Comparison of ENCODE assay signal across 11 cellular contexts in genomic region chr6:155186052-155186658, GRCh38.
DNase-seq lines count a peak whose midpoint lies in the region; ATAC-seq and TF ChIP-seq lines count a peak whose summit lies in the region.
"Had no signal": no experiment of that assay in that cellular context is flagged by ENCODE, and none has a peak within 500 bp of the region (broad histone marks: within the 10 kb centered on the region; RNA-seq: fewer than 3 reads in every experiment).

No MANE protein-coding gene starts in this region.

- H3K27me3 ChIP-seq in suprapubic skin = no peaks in the 10 kb centered on the region
- H3K27me3 ChIP-seq: ascending aorta had no signal

- H3K36me3 ChIP-seq in suprapubic skin = no peaks in the 10 kb centered on the region
- H3K36me3 ChIP-seq: ascending aorta, left ventricle myocardium inferior had no signal

- H3K9me3 ChIP-seq in suprapubic skin = no peaks in the 10 kb centered on the region
- H3K9me3 ChIP-seq: ascending aorta, left ventricle myocardium inferior had no signal

- WGBS in suprapubic skin = 63% methylated on average over 6 of the region's 6 CpGs

- H3K4me3 ChIP-seq in suprapubic skin = no peak overlapping the region
- H3K4me3 ChIP-seq: ascending aorta, left ventricle myocardium inferior had no signal

- TF ChIP-seq EP300 in suprapubic skin (IDR thresholded peaks at IDR 0.05) = no peak

- no peak for TF ChIP-seq CTCF in suprapubic skin (IDR thresholded peaks at IDR 0.05)

- TF ChIP-seq POLR2A in suprapubic skin (IDR thresholded peaks at IDR 0.05) = no peak

- peaks cover 30% of the 10 kb centered on the region for H3K4me1 ChIP-seq in suprapubic skin

- ATAC-seq in HG02852 (IDR thresholded peaks at IDR 0.05; ENCODE audit: unreplicated experiment) = peak; percentile 26
- ATAC-seq in HG03097 (IDR thresholded peaks at IDR 0.05; ENCODE audit: low FRiP score, unreplicated experiment) = no peak
- no peak for ATAC-seq in GM19397 (IDR thresholded peaks at IDR 0.05; ENCODE audit: unreplicated experiment)

- DNase-seq in activated CD4-positive, alpha-beta T cell treated with anti-CD3 and anti-CD28 coated beads for 4 hours = peak; percentile 44 to 57
- DNase-seq in glomerular visceral epithelial cell (ENCODE audit: extremely low spot score) = peak; percentile 26
- peak; percentile 30 for DNase-seq in stimulated activated CD8-positive, alpha-beta memory T cell treated with anti-CD3 and anti-CD28 coated beads, Interleukin-4, amount 100 ng/mL, for 24 hours (ENCODE audit: low read depth)
- DNase-seq in suprapubic skin (ENCODE audit: low spot score in 2 of 2) = no peak
- DNase-seq in cerebellar cortex (ENCODE audit: low spot score) = no peak
- DNase-seq: left ventricle myocardium inferior, NCI-H2171 had no signal

- no peak overlapping the region for H3K27ac ChIP-seq in suprapubic skin
- H3K27ac ChIP-seq: left ventricle myocardium inferior had no signal

Comparison
In these comparisons a context has a peak if more than half of its experiments do, and no peak if none do; other contexts are left out.
1. DNase-seq: peak in activated CD4-positive, alpha-beta T cell treated with anti-CD3 and anti-CD28 coated beads for 4 hours (2 of 2), glomerular visceral epithelial cell (single experiment) and stimulated activated CD8-positive, alpha-beta memory T cell treated with anti-CD3 and anti-CD28 coated beads, Interleukin-4, amount 100 ng/mL, for 24 hours (single experiment); none in suprapubic skin (0 of 2) and cerebellar cortex (single experiment).